Comparison of ENCODE assay signal across 10 cellular contexts in the genomic region with DNA sequence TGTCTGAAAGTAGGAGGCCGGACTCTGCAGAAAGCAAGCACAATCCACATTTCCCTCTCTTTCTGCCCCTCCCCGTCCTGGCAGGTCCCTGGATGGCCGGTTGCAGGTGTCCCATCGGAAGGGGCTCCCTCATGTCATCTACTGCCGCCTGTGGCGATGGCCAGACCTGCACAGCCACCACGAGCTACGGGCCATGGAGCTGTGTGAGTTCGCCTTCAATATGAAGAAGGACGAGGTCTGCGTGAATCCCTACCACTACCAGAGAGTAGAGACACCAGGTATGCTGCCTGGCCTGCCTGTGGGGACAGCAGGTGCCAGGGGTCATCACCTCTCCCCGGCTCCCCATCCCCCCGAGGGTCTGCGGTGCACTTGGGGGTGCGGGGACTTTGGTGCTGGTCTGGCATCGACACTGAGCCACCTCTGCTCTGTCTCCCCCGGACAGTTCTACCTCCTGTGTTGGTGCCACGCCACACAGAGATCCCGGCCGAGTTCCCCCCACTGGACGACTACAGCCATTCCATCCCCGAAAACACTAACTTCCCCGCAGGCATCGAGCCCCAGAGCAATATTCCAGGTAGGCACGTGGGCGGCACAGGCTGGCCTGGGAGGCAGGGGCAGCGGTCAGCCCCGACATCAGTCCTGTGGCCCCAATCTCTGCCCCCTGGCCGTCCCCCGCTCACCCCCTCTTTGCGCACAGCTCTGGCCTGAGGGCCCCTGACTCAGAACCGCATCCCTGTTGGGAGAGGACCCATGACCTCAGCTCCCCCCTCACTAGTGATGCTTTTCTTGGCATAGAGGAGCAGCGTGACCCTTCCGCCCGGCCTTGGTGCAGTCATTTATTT.
DNase-seq lines count a peak whose midpoint lies in the region; ATAC-seq, FAIRE-seq and TF ChIP-seq lines count a peak whose summit lies in the region.
"Had no signal": no experiment of that assay in that cellular context is flagged by ENCODE, and none has a peak within 500 bp of the region (broad histone marks: within the 10 kb centered on the region; RNA-seq: fewer than 3 reads in every experiment).

No MANE protein-coding gene starts in this region.

- H3K36me3 ChIP-seq in HUES64 (ENCODE audit: insufficient read depth, low read length) (peaks cover 18% of the 10 kb centered on the region), small intestine (ENCODE audit: control insufficient read depth in 2 of 2, insufficient read depth in 2 of 2, low read length in 2 of 2) (peaks cover 5 to 6% of the 10 kb centered on the region in 2 donors)

- H3K27me3 ChIP-seq in HUES64 (ENCODE audit: insufficient read depth, low read length), result no peaks in the 10 kb centered on the region
- no peaks in the 10 kb centered on the region for H3K27me3 ChIP-seq in small intestine (ENCODE audit: control insufficient read depth in 2 of 2, insufficient read depth in 2 of 2, low read length in 2 of 2)

- H3K4me3 ChIP-seq in HUES64 (ENCODE audit: low read length) (peak overlapping the region; percentile 17; the same call in 1 of the 2 replicates), choroid plexus epithelial cell (ENCODE audit: low read depth, low read length) (no peak overlapping the region), small intestine (ENCODE audit: low read depth in 1 of 2, low read length in 2 of 2) (no peak overlapping the region)

- WGBS in HUES64, result 33% methylated on average over 34 of the region's 35 CpGs
- 82 to 90% (median 86%) methylated on average over 33 to 35 of the region's 35 CpGs for WGBS in small intestine, 3 donors

- H3K27ac ChIP-seq in HUES64 (ENCODE audit: low read depth, low read length) (peak overlapping the region; percentile 90), small intestine (ENCODE audit: low read depth in 1 of 2, low read length in 1 of 2) (peak overlapping the region; percentile 24 to 28)

- no peak for FAIRE-seq in small intestine (lab: Jason Lieb, UNC)
- FAIRE-seq: GM18507 had no signal

- H3K9ac ChIP-seq in HUES64 (ENCODE audit: low read depth, low read length), result no peak overlapping the region

- H3K4me1 ChIP-seq in HUES64 (ENCODE audit: insufficient read depth, low read length) (peaks cover 26% of the 10 kb centered on the region), small intestine (ENCODE audit: control insufficient read depth in 2 of 2, insufficient read depth in 1 of 2, low read depth in 1 of 2, low read length in 1 of 2) (peaks cover 5 to 10% of the 10 kb centered on the region in 2 donors)

- ATAC-seq in activated CD4-positive, CD25-positive, alpha-beta regulatory T cell treated with anti-CD3 and anti-CD28 coated beads, Interleukin-2, amount 50 U/mL, for 24 hours, result no peak

- DNase-seq in choroid plexus epithelial cell (ENCODE audit: low read depth), result peak; percentile 87
- DNase-seq in iPS-NIHi7 (ENCODE audit: extremely low spot score), result peak; percentile 71
- no peak for DNase-seq in small intestine
- no peak for DNase-seq in NCI-H1417 (lab: John Stamatoyannopoulos, UW)
- DNase-seq in putamen (ENCODE audit: low spot score), result no peak
- no peak for DNase-seq in KBM-7
- DNase-seq: NCI-H69 had no signal

- H3K9me3 ChIP-seq in HUES64 (ENCODE audit: insufficient read depth, low read depth, low read length), result no peaks in the 10 kb centered on the region
- H3K9me3 ChIP-seq in small intestine (ENCODE audit: control insufficient read depth, low read depth), result no peaks in the 10 kb centered on the region

- peak; percentile 21 for TF ChIP-seq CTCF in choroid plexus epithelial cell (conservative IDR thresholded peaks at IDR 0.05; ENCODE audit: low read depth, low read length)

- in situ Hi-C loops in KBM-7 (cut with MboI; ENCODE audit: low pct_unique_long_range_greater_than_20kb, low sequenced_read_pairs), result no loop called here

Comparison
In these comparisons a context has a peak if more than half of its experiments do, and no peak if none do; other contexts are left out.
1. DNase-seq: peak in choroid plexus epithelial cell (single experiment) and iPS-NIHi7 (single experiment); none in small intestine (single experiment), NCI-H1417 (0 of 3), putamen (single experiment) and KBM-7 (single experiment).